29 cellular contexts compared by ENCODE assay signal in the genomic region with DNA sequence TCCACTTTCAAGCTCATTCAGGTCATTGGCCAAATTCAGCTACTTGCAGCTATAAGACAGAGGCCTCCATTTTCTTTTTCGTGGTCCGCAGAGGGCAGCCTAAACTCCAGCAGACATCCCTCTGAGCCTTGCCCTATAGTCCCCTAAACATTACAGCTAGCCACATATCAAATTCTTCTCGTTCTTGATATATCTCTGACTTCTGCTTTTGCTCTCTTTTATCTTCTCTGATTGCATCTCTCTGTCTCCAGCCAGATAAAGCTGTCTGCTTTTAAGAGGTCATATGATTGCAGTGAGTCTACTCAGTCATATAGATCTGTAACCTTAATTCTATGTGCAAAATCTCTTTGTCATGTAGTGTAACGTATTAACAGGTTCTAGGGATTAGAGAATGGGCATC.
"Had no signal": no experiment of that assay in that cellular context is flagged by ENCODE, and none has a peak within 500 bp of the region (broad histone marks: within the 10 kb centered on the region; RNA-seq: fewer than 3 reads in every experiment).

No MANE protein-coding gene starts in this region.

- H3K36me3 Mint-ChIP-seq: activated naive CD4-positive, alpha-beta T cell treated with anti-CD3 and anti-CD28 coated beads, Interleukin-2, amount 50 U/mL, for 24 hours; activated naive CD8-positive, alpha-beta T cell treated with anti-CD3 and anti-CD28 coated beads for 36 hours; brain had no signal

- H3K36me3 ChIP-seq: adrenal gland, ascending aorta, breast epithelium, cardiac muscle cell, colonic mucosa had no signal

- H3K4me3 ChIP-seq: adrenal gland, ascending aorta, breast epithelium, cardiac muscle cell, colonic mucosa had no signal

- H3K9me3 ChIP-seq: adrenal gland, colonic mucosa had no signal

- H3K27me3 Mint-ChIP-seq: activated CD4-positive, alpha-beta memory T cell treated with anti-CD3 and anti-CD28 coated beads, Interleukin-2, amount 10 ng/mL, durations not matched to agents 7 days and 5 days; activated CD4-positive, alpha-beta T cell treated with anti-CD3 and anti-CD28 coated beads for 36 hours; activated CD4-positive, alpha-beta T cell treated with anti-CD3 and anti-CD28 coated beads, Interleukin-2, amount 10 ng/mL, durations not matched to agents 7 days and 5 days; activated naive CD4-positive, alpha-beta T cell treated with anti-CD3 and anti-CD28 coated beads, Interleukin-2, amount 50 U/mL, for 24 hours; activated naive CD8-positive, alpha-beta T cell treated with anti-CD3 and anti-CD28 coated beads for 36 hours; activated naive CD8-positive, alpha-beta T cell treated with anti-CD3 and anti-CD28 coated beads, Interleukin-2, amount 50 U/mL, for 24 hours; activated T-helper 17 cell treated with anti-CD3 and anti-CD28 coated beads, Interleukin-2, amount 50 U/mL, for 72 hours; brain had no signal

- H3K4me3 Mint-ChIP-seq: activated CD4-positive, alpha-beta memory T cell treated with anti-CD3 and anti-CD28 coated beads, Interleukin-2, amount 10 ng/mL, durations not matched to agents 7 days and 5 days; activated CD4-positive, alpha-beta T cell treated with anti-CD3 and anti-CD28 coated beads for 36 hours; activated CD4-positive, alpha-beta T cell treated with anti-CD3 and anti-CD28 coated beads, Interleukin-2, amount 10 ng/mL, durations not matched to agents 7 days and 5 days; activated naive CD4-positive, alpha-beta T cell treated with anti-CD3 and anti-CD28 coated beads, Interleukin-2, amount 50 U/mL, for 24 hours; activated naive CD8-positive, alpha-beta T cell treated with anti-CD3 and anti-CD28 coated beads for 36 hours; activated naive CD8-positive, alpha-beta T cell treated with anti-CD3 and anti-CD28 coated beads, Interleukin-2, amount 50 U/mL, for 24 hours; activated T-cell treated with anti-CD3 and anti-CD28 coated beads, Interleukin-2, amount 50 U/mL, for 4 hours; activated T-helper 17 cell treated with anti-CD3 and anti-CD28 coated beads, Interleukin-2, amount 50 U/mL, for 72 hours; brain had no signal

- DNase-seq: activated CD4-positive, alpha-beta memory T cell treated with anti-CD3 and anti-CD28 coated beads, Interleukin-2, amount 10 ng/mL, durations not matched to agents 7 days and 5 days; activated CD4-positive, alpha-beta T cell treated with anti-CD3 and anti-CD28 coated beads for 36 hours; activated CD4-positive, alpha-beta T cell treated with anti-CD3 and anti-CD28 coated beads, Interleukin-2, amount 10 ng/mL, durations not matched to agents 7 days and 5 days; activated CD4-positive, alpha-beta T cell treated with anti-CD3 and anti-CD28 coated beads, Interleukin-2, amount 50 U/mL, for 4 hours; activated CD4-positive, CD25-positive, alpha-beta regulatory T cell; activated CD4-positive, CD25-positive, alpha-beta regulatory T cell treated with anti-CD3 and anti-CD28 coated beads, Interleukin-2, amount 50 U/mL, for 72 hours; activated CD8-positive, alpha-beta memory T cell treated with anti-CD3 and anti-CD28 coated beads for 24 hours; activated effector memory CD4-positive, alpha-beta T cell treated with Interleukin-2 at 50 U/mL for 16 hours; activated gamma-delta T cell treated with Interleukin-2 at 50 U/mL for 16 hours; activated naive CD4-positive, alpha-beta T cell treated with Interleukin-2 at 50 U/mL for 16 hours; activated naive CD8-positive, alpha-beta T cell treated with anti-CD3 and anti-CD28 coated beads for 36 hours; activated naive CD8-positive, alpha-beta T cell treated with anti-CD3 and anti-CD28 coated beads, Interleukin-2, amount 50 U/mL, for 24 hours; activated T-cell treated with anti-CD3 and anti-CD28 coated beads, Interleukin-2, amount 50 U/mL, for 4 hours; adrenal gland; amygdala; central memory CD4-positive, alpha-beta T cell; cerebellar nuclear complex; colonic mucosa; effector CD8-positive, alpha-beta T cell; foreskin fibroblast; head of caudate nucleus; T-helper 2 cell had no signal

- H3K4me1 Mint-ChIP-seq: activated CD4-positive, alpha-beta memory T cell treated with anti-CD3 and anti-CD28 coated beads, Interleukin-2, amount 10 ng/mL, durations not matched to agents 7 days and 5 days; activated CD4-positive, alpha-beta T cell treated with anti-CD3 and anti-CD28 coated beads for 36 hours; activated CD4-positive, alpha-beta T cell treated with anti-CD3 and anti-CD28 coated beads, Interleukin-2, amount 10 ng/mL, durations not matched to agents 7 days and 5 days; activated naive CD4-positive, alpha-beta T cell treated with anti-CD3 and anti-CD28 coated beads, Interleukin-2, amount 50 U/mL, for 24 hours; activated naive CD8-positive, alpha-beta T cell treated with anti-CD3 and anti-CD28 coated beads for 36 hours; activated naive CD8-positive, alpha-beta T cell treated with anti-CD3 and anti-CD28 coated beads, Interleukin-2, amount 50 U/mL, for 24 hours; activated T-helper 17 cell treated with anti-CD3 and anti-CD28 coated beads, Interleukin-2, amount 50 U/mL, for 72 hours had no signal

- H3K27ac Mint-ChIP-seq: activated CD4-positive, alpha-beta memory T cell treated with anti-CD3 and anti-CD28 coated beads, Interleukin-2, amount 10 ng/mL, durations not matched to agents 7 days and 5 days; activated CD4-positive, alpha-beta T cell treated with anti-CD3 and anti-CD28 coated beads for 36 hours; activated CD4-positive, alpha-beta T cell treated with anti-CD3 and anti-CD28 coated beads, Interleukin-2, amount 10 ng/mL, durations not matched to agents 7 days and 5 days; activated naive CD4-positive, alpha-beta T cell treated with anti-CD3 and anti-CD28 coated beads, Interleukin-2, amount 50 U/mL, for 24 hours; activated naive CD8-positive, alpha-beta T cell treated with anti-CD3 and anti-CD28 coated beads for 36 hours; activated naive CD8-positive, alpha-beta T cell treated with anti-CD3 and anti-CD28 coated beads, Interleukin-2, amount 50 U/mL, for 24 hours; activated T-helper 17 cell treated with anti-CD3 and anti-CD28 coated beads, Interleukin-2, amount 50 U/mL, for 72 hours; brain had no signal

- ATAC-seq: activated CD4-positive, alpha-beta T cell treated with anti-CD3 and anti-CD28 coated beads for 36 hours; activated naive CD8-positive, alpha-beta T cell treated with anti-CD3 and anti-CD28 coated beads, Interleukin-2, amount 50 U/mL, for 24 hours; activated T-cell treated with anti-CD3 and anti-CD28 coated beads, Interleukin-2, amount 50 U/mL, for 4 hours; activated T-helper 17 cell treated with anti-CD3 and anti-CD28 coated beads, Interleukin-2, amount 50 U/mL, for 72 hours; esophagus mucosa had no signal

- H3K4me1 ChIP-seq: adrenal gland, ascending aorta, breast epithelium, colonic mucosa had no signal

- H3K27me3 ChIP-seq: adrenal gland, ascending aorta, breast epithelium, cardiac muscle cell, colonic mucosa had no signal

- H3K27ac ChIP-seq: adrenal gland, ascending aorta, breast epithelium, cardiac muscle cell, colonic mucosa had no signal

- H3K9me3 Mint-ChIP-seq: activated CD4-positive, alpha-beta T cell treated with anti-CD3 and anti-CD28 coated beads, Interleukin-2, amount 10 ng/mL, durations not matched to agents 7 days and 5 days; activated naive CD8-positive, alpha-beta T cell treated with anti-CD3 and anti-CD28 coated beads for 36 hours; activated naive CD8-positive, alpha-beta T cell treated with anti-CD3 and anti-CD28 coated beads, Interleukin-2, amount 50 U/mL, for 24 hours; activated T-cell treated with anti-CD3 and anti-CD28 coated beads, Interleukin-2, amount 50 U/mL, for 4 hours; activated T-helper 17 cell treated with anti-CD3 and anti-CD28 coated beads, Interleukin-2, amount 50 U/mL, for 72 hours had no signal
